In the genomic region with DNA sequence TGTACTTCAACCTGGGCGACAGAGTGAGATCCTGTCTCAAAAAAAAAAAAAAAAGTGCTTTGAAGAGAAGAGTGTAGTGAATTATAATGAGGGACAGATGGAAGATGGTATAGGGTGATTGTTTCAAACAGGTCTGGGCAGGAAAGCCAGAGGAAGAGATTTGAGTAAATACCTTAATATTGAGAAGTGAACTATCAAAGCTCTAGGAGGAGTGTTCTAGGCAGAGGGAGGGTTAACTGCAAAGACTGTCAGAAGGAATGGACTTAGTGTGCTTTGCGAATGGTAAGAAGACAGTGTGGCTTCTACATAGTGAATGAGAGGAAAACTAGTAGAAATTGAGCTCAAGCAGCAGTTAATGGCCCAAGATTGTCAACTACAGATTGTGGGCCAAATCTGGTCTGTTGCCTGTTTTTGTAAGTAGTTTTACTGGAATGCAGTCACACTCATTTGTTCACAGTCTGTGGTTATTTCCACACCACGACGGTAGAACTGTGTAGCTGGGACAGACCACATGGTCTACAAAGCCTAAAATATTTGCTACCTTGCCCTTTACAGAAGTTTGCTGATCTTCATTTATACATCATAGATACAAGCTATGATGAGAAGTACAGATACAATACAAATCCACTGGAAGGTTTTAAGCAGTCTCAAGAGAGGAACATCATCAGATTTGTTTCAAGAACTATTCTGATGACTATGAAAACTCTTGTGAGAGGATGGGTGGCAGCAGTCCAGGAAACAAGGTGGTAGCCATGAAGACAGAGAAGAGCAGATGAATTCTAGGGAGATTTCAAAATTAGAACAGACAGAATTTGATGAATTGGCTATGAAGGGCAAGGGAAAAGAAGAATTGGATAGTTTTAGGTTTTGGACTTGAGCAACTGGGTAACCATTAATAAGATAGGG, we compare ENCODE assay signal across 12 cellular contexts. TPM values are rescaled to one million over a fixed set of nuclear protein-coding genes. Genes with fewer than 3 reads are reported as not detected.
A peak's percentile ranks its signal among the peaks of the same experiment; 100 is the strongest.
DNase-seq lines count a peak whose midpoint lies in the region; ATAC-seq and TF ChIP-seq lines count a peak whose summit lies in the region.
"Had no signal": no experiment of that assay in that cellular context is flagged by ENCODE, and none has a peak within 500 bp of the region (broad histone marks: within the 10 kb centered on the region; RNA-seq: fewer than 3 reads in every experiment).

No MANE protein-coding gene starts in this region.

- DNase-seq in AG10803 (ENCODE audit: low read depth): peak; percentile 80
- peak; percentile 40 for DNase-seq in EH (ENCODE audit: low read depth)
- no peak for DNase-seq in glutamatergic neuron
- DNase-seq in A172 (ENCODE audit: low spot score): no peak
- no peak for DNase-seq in posterior vena cava (ENCODE audit: low spot score)
- DNase-seq in HFFc6: no peak
- DNase-seq: erythroblast, right cardiac atrium had no signal

- no peaks in the 10 kb centered on the region for H3K9me3 Mint-ChIP-seq in activated T-helper 17 cell treated with anti-CD3 and anti-CD28 coated beads, Interleukin-2, amount 50 U/mL, for 72 hours
- H3K9me3 Mint-ChIP-seq in glutamatergic neuron (ENCODE audit: unreplicated experiment) (no peaks in the 10 kb centered on the region), HFFc6 (no peaks in the 10 kb centered on the region)
- H3K9me3 Mint-ChIP-seq: brain had no signal

- peak overlapping the region; percentile 64 for H3K27ac Mint-ChIP-seq in activated T-helper 17 cell treated with anti-CD3 and anti-CD28 coated beads, Interleukin-2, amount 50 U/mL, for 72 hours
- peak overlapping the region; percentile 52 for H3K27ac Mint-ChIP-seq in glutamatergic neuron (ENCODE audit: unreplicated experiment)
- H3K27ac Mint-ChIP-seq in HFFc6: no peak overlapping the region

- TF ChIP-seq CTCF in AG10803 (conservative IDR thresholded peaks at IDR 0.05; ENCODE audit: low read length) (no peak), glutamatergic neuron (IDR thresholded peaks at IDR 0.05; ENCODE audit: partially characterized antibody, unreplicated experiment) (no peak), HFFc6 (IDR thresholded peaks at IDR 0.05) (no peak)

- H3K4me1 Mint-ChIP-seq in activated T-helper 17 cell treated with anti-CD3 and anti-CD28 coated beads, Interleukin-2, amount 50 U/mL, for 72 hours: peaks cover 16% of the 10 kb centered on the region
- H3K4me1 Mint-ChIP-seq in glutamatergic neuron (ENCODE audit: low read depth, unreplicated experiment) (no peaks in the 10 kb centered on the region), HFFc6 (ENCODE audit: low read depth) (peaks cover 8% of the 10 kb centered on the region; the same call in 1 of the 2 replicates)
- H3K4me1 Mint-ChIP-seq: brain had no signal

- H3K4me3 Mint-ChIP-seq in activated T-helper 17 cell treated with anti-CD3 and anti-CD28 coated beads, Interleukin-2, amount 50 U/mL, for 72 hours: peak overlapping the region; percentile 46
- H3K4me3 Mint-ChIP-seq in glutamatergic neuron (ENCODE audit: unreplicated experiment) (no peak overlapping the region), HFFc6 (no peak overlapping the region)
- H3K4me3 Mint-ChIP-seq: brain had no signal

- H3K36me3 Mint-ChIP-seq in activated T-helper 17 cell treated with anti-CD3 and anti-CD28 coated beads, Interleukin-2, amount 50 U/mL, for 72 hours (ENCODE audit: low read depth): peaks cover 85% of the 10 kb centered on the region
- H3K36me3 Mint-ChIP-seq in glutamatergic neuron (ENCODE audit: unreplicated experiment) (peaks cover 5% of the 10 kb centered on the region), HFFc6 (ENCODE audit: low read depth) (peaks cover 16% of the 10 kb centered on the region)

- peak; percentile 80 for ATAC-seq in activated T-helper 17 cell treated with anti-CD3 and anti-CD28 coated beads, Interleukin-2, amount 50 U/mL, for 72 hours (replicated peaks)
- ATAC-seq in GM21447 (IDR thresholded peaks at IDR 0.05; ENCODE audit: unreplicated experiment): no peak
- ATAC-seq: right cardiac atrium had no signal

- intact Hi-C loops in posterior vena cava (cut with DNase I): no loop called here

- H3K27me3 Mint-ChIP-seq in activated T-helper 17 cell treated with anti-CD3 and anti-CD28 coated beads, Interleukin-2, amount 50 U/mL, for 72 hours: no peaks in the 10 kb centered on the region
- H3K27me3 Mint-ChIP-seq in glutamatergic neuron (ENCODE audit: unreplicated experiment): no peaks in the 10 kb centered on the region
- no peaks in the 10 kb centered on the region for H3K27me3 Mint-ChIP-seq in HFFc6 (ENCODE audit: insufficient read depth)
- H3K27me3 Mint-ChIP-seq: brain had no signal

- H3K4me3 ChIP-seq in AG10803 (ENCODE audit: low read length): no peak overlapping the region
- H3K4me3 ChIP-seq: thoracic aorta had no signal

RNA-seq across cellular contexts. Expression of a gene that starts 16.5 kb away (rescaled TPM):
- total RNA-seq in activated T-helper 17 cell treated with anti-CD3 and anti-CD28 coated beads, Interleukin-2, amount 50 U/mL, for 72 hours: not detected
- total RNA-seq in glutamatergic neuron (ENCODE audit: unreplicated experiment) (not detected), posterior vena cava (1 to 10 TPM in 1 of 2 donors, under 1 TPM in 1; 0.86 to 1.1 TPM)
- not detected in 2 replicates for total RNA-seq in A172 (2014; rRNA removed; shearing (Covaris generic))
- under 1 TPM in 1 of 6 experiments, not detected in 5; 0.25 TPM for total RNA-seq in HFFc6 (2021; fragmentation: NEBNext Ultra II Directional; extraction: Animal tissue kit (Norgen Biotek cat#: 25700))
- total RNA-seq: thoracic aorta had no signal

Comparison
In these comparisons a context has a peak if more than half of its experiments do, and no peak if none do; other contexts are left out.
1. DNase-seq: peak in AG10803 (single experiment) and EH (single experiment); none in glutamatergic neuron (single experiment), A172 (single experiment), posterior vena cava (single experiment) and HFFc6 (single experiment).